Comparison of ENCODE assay signal across 17 cellular contexts in genomic region chr10:114477285-114477684, GRCh38.
A peak's percentile ranks its signal among the peaks of the same experiment; 100 is the strongest.
DNase-seq lines count a peak whose midpoint lies in the region; ATAC-seq and TF ChIP-seq lines count a peak whose summit lies in the region.
"Had no signal": no experiment of that assay in that cellular context is flagged by ENCODE, and none has a peak within 500 bp of the region (broad histone marks: within the 10 kb centered on the region; RNA-seq: fewer than 3 reads in every experiment).

No MANE protein-coding gene starts in this region.

- H3K9me3 ChIP-seq in testis = no peaks in the 10 kb centered on the region
- H3K9me3 ChIP-seq: HAP-1, SJCRH30 had no signal

- H3K4me1 ChIP-seq in testis = peaks cover 14% of the 10 kb centered on the region
- H3K4me1 ChIP-seq: SJCRH30 had no signal

- WGBS in testis, 2 donors = 56 to 57% methylated on average over 7 of the region's 7 CpGs

- H3K4me1 Mint-ChIP-seq in central memory CD8-positive, alpha-beta T cell = peaks cover 19% of the 10 kb centered on the region

- TF ChIP-seq CTCF in testis (IDR thresholded peaks at IDR 0.05) = no peak

- intact Hi-C loops in testis (cut with DNase I; ENCODE audit: low total_unique reads) = no loop called here

- peak overlapping the region; percentile 16 for H3K27ac Mint-ChIP-seq in central memory CD8-positive, alpha-beta T cell (ENCODE audit: low read depth)
- H3K27ac Mint-ChIP-seq: progenitor cell of endocrine pancreas had no signal

- H3K4me3 ChIP-seq in testis = no peak overlapping the region
- H3K4me3 ChIP-seq: HAP-1, SJCRH30 had no signal

- no peaks in the 10 kb centered on the region for H3K36me3 ChIP-seq in testis (ENCODE audit: low read depth, missing control alignments)
- H3K36me3 ChIP-seq: HAP-1, SJCRH30 had no signal

- H3K4me3 Mint-ChIP-seq in central memory CD8-positive, alpha-beta T cell = no peak overlapping the region

- no peak for TF ChIP-seq POLR2A in testis (IDR thresholded peaks at IDR 0.05)

- ATAC-seq in central memory CD8-positive, alpha-beta T cell (replicated peaks; ENCODE audit: extremely low read depth, poor library complexity, severe bottlenecking) = no peak

- H3K27me3 ChIP-seq in testis = no peaks in the 10 kb centered on the region
- H3K27me3 ChIP-seq: SJCRH30 had no signal

- H3K9me3 Mint-ChIP-seq in central memory CD8-positive, alpha-beta T cell = no peaks in the 10 kb centered on the region

- DNase-seq in NCI-H748 (lab: John Stamatoyannopoulos, UW; ENCODE audit: unreplicated experiment) (peak; percentile 13), NCI-H748 treated with DMSO at 0.1 percent for 48 hours (lab: John Stamatoyannopoulos, UW) (no peak), left kidney (ENCODE audit: low read depth, low spot score) (peak; percentile 75), testis (peak; percentile 72), NCI-H82 treated with DMSO at 0.1 percent for 48 hours (lab: John Stamatoyannopoulos, UW; ENCODE audit: unreplicated experiment) (no peak), dedifferentiated amniotic fluid mesenchymal stem cell (ENCODE audit: extremely low spot score) (no peak), NCI-H1048 (lab: John Stamatoyannopoulos, UW) (no peak)
- no peak for DNase-seq in central memory CD8-positive, alpha-beta T cell (ENCODE audit: low spot score in 2 of 2)
- DNase-seq: 8988T; activated CD8-positive, alpha-beta memory T cell treated with anti-CD3 and anti-CD28 coated beads, Interleukin-2, amount 50 U/mL, for 48 hours; GDM1; islet precursor cell; NCI-H2029 treated with DMSO at 0.1 percent for 48 hours; SJCRH30; stimulated activated CD4-positive, alpha-beta T cell treated with anti-CD3 and anti-CD28 coated beads, Interleukin-4, amount 100 ng/mL, for 1 hour had no signal

- H3K27me3 Mint-ChIP-seq in central memory CD8-positive, alpha-beta T cell = no peaks in the 10 kb centered on the region
- H3K27me3 Mint-ChIP-seq: progenitor cell of endocrine pancreas had no signal

- peaks cover 4% of the 10 kb centered on the region for H3K36me3 Mint-ChIP-seq in central memory CD8-positive, alpha-beta T cell (ENCODE audit: insufficient read depth)

- H3K27ac ChIP-seq in testis = peak overlapping the region; percentile 59 to 83
- H3K27ac ChIP-seq: SJCRH30 had no signal

Comparison
In these comparisons a context has a peak if more than half of its experiments do, and no peak if none do; other contexts are left out.
1. DNase-seq: peak in NCI-H748 (single experiment), left kidney (single experiment) and testis (single experiment); none in NCI-H748 treated with DMSO at 0.1 percent for 48 hours (single experiment), central memory CD8-positive, alpha-beta T cell (0 of 2), NCI-H82 treated with DMSO at 0.1 percent for 48 hours (single experiment), dedifferentiated amniotic fluid mesenchymal stem cell (single experiment) and NCI-H1048 (single experiment).